Comparison of ENCODE assay signal across 8 cellular contexts in the genomic region with DNA sequence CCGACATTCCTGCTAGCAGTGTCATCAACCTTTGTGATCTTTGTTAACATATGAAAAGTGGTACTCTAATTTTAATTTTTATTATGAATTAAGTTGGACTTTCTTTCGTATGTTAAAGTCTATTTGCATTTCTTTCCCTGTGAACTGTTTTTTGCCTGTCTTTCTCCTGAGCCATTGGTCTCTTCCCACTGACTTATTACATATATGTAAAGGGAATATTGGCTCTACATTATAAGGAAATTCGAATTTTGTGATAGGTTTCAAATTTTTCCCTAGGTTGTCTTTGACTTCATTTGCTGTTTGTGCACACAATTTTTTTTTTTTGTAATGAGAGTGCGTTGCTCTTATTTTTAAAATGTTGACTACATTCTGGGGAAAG. TPM values are rescaled to one million over a fixed set of nuclear protein-coding genes. Genes with fewer than 3 reads are reported as not detected.
DNase-seq lines count a peak whose midpoint lies in the region; ATAC-seq and TF ChIP-seq lines count a peak whose summit lies in the region.

No MANE protein-coding gene starts in this region.

- H3K4me3 Mint-ChIP-seq in MCF 10A (ENCODE audit: unreplicated experiment), result peak overlapping the region; percentile 83

- no peaks in the 10 kb centered on the region for H3K27me3 Mint-ChIP-seq in MCF 10A (ENCODE audit: insufficient read depth, unreplicated experiment)

- H3K4me1 ChIP-seq in heart right ventricle (peaks cover 0 to 30% (median 17%) of the 10 kb centered on the region in 9 donors), mucosa of stomach (ENCODE audit: control insufficient read depth, insufficient read depth, low read length) (no peaks in the 10 kb centered on the region), aorta (ENCODE audit: control insufficient read depth in 1 of 2, insufficient read depth in 2 of 2, low read length in 2 of 2) (no peaks in the 10 kb centered on the region)

- H3K27ac ChIP-seq in heart right ventricle, result peak overlapping the region in 9 of 10 donors; percentile 68 to 93 (median 89)
- no peak overlapping the region for H3K27ac ChIP-seq in aorta (ENCODE audit: low read depth in 1 of 2, low read length in 2 of 2)

- 67 to 74% methylated on average over 4 of the region's 4 CpGs for WGBS in heart right ventricle, 2 donors
- WGBS in aorta, 2 donors, result 43 to 55% methylated on average over 4 of the region's 4 CpGs

- TF ChIP-seq CTCF in heart right ventricle (IDR thresholded peaks at IDR 0.05), result no peak
- TF ChIP-seq CTCF in MCF 10A (IDR thresholded peaks at IDR 0.05; ENCODE audit: unreplicated experiment), result no peak

- H3K9me3 ChIP-seq in heart right ventricle (no peaks in the 10 kb centered on the region), mucosa of stomach (ENCODE audit: control insufficient read depth, low read length) (no peaks in the 10 kb centered on the region), aorta (ENCODE audit: control insufficient read depth, low read length) (no peaks in the 10 kb centered on the region)

- no peaks in the 10 kb centered on the region for H3K9me3 Mint-ChIP-seq in MCF 10A (ENCODE audit: unreplicated experiment)

- H3K27me3 ChIP-seq in heart right ventricle (peaks cover 0 to 20% (median 16%) of the 10 kb centered on the region in 7 donors), mucosa of stomach (ENCODE audit: control insufficient read depth, insufficient read depth, low read length) (peaks cover 22% of the 10 kb centered on the region), aorta (ENCODE audit: control insufficient read depth in 1 of 2, insufficient read depth in 2 of 2, low read length in 1 of 2) (no peaks in the 10 kb centered on the region)

- ATAC-seq in heart right ventricle (no peak), Right ventricle myocardium superior (ENCODE audit: poor library complexity) (no peak), aorta (ENCODE audit: low FRiP score) (no peak)

- peaks cover 31% of the 10 kb centered on the region for H3K36me3 Mint-ChIP-seq in MCF 10A (ENCODE audit: insufficient read depth, unreplicated experiment)

- H3K36me3 ChIP-seq in heart right ventricle (peaks cover 0 to 30% (median 21%) of the 10 kb centered on the region in 9 donors), mucosa of stomach (ENCODE audit: control insufficient read depth, insufficient read depth, low read length) (no peaks in the 10 kb centered on the region), aorta (ENCODE audit: control insufficient read depth in 1 of 2, insufficient read depth in 2 of 2, low read length in 1 of 2) (peaks cover 0 to 5% of the 10 kb centered on the region in 2 donors)

- intact Hi-C loops in heart right ventricle (cut with DNase I), result no loop called here
- intact Hi-C loops in Right ventricle myocardium superior (cut with DNase I), result no loop called here
- intact Hi-C loops in MCF 10A (cut with micrococcal nuclease), result no loop called here
- intact Hi-C loops in aorta (cut with DNase I), result no loop called here

- peak overlapping the region; percentile 79 for H3K27ac Mint-ChIP-seq in MCF 10A (ENCODE audit: low read depth, unreplicated experiment)

- CTCF ChIA-PET in MCF 10A (lab: Yijun Ruan, JAX), result interaction anchor here (0.6 to 0.7 kb wide), 2 partner anchors 185 to 264 kb away, joined by 3 read pairs; no protein-coding TSS in a partner anchor

- DNase-seq in heart right ventricle (no peak), Right ventricle myocardium superior (no peak), MCF 10A (ENCODE audit: unreplicated experiment) (no peak), aorta (no peak), RPMI8226 (no peak), 8988T (no peak), D341Med (ENCODE audit: low spot score) (no peak)

- H3K4me3 ChIP-seq in heart right ventricle (peak overlapping the region; percentile 67 to 99 (median 88)), mucosa of stomach (ENCODE audit: low read length) (no peak overlapping the region), aorta (ENCODE audit: low read length in 2 of 2) (peak overlapping the region; percentile 21 to 83)

- POLR2A ChIA-PET in MCF 10A (lab: Yijun Ruan, JAX), result no interaction called here

- peaks cover 6% of the 10 kb centered on the region for H3K4me1 Mint-ChIP-seq in MCF 10A (ENCODE audit: insufficient read depth, unreplicated experiment)

- H3K9ac ChIP-seq in mucosa of stomach (ENCODE audit: low read length), result peak overlapping the region; percentile 78

- BruUV-seq in MCF 10A (replicated peaks; lab: Mats Ljungman, UMichigan), result no TSS peak

RNA-seq across cellular contexts. Expression of a gene that starts 0.4 kb away (rescaled TPM):
- 10 to 100 TPM; 27.8 to 37.6 (median 30.4) TPM for total RNA-seq in heart right ventricle
- polyA plus RNA-seq in heart right ventricle, result 10 to 100 TPM; 29.4 to 76.6 TPM
- total RNA-seq in Right ventricle myocardium superior, result 34.2 TPM
- 68.6 and 72.4 TPM in 2 replicates for total RNA-seq in MCF 10A (2022)
- total RNA-seq in aorta, result 10 to 100 TPM; 47.5 to 65.2 TPM
- polyA plus RNA-seq in aorta, result 10 to 100 TPM; 31.1 to 86.9 TPM

RNA-seq across cellular contexts. Expression of a gene that starts 47.1 kb away (rescaled TPM):
- total RNA-seq in heart right ventricle, result 10 to 100 TPM; 16.6 to 29.2 (median 19.4) TPM
- polyA plus RNA-seq in heart right ventricle, result 100 to 1,000 TPM in 1 of 2 donors, 10 to 100 TPM in 1; 26.8 to 105 TPM
- 24.2 TPM for total RNA-seq in Right ventricle myocardium superior
- 56.6 and 63.5 TPM in 2 replicates for total RNA-seq in MCF 10A (2022)
- total RNA-seq in aorta, result 10 to 100 TPM; 40.5 to 62.2 TPM
- polyA plus RNA-seq in aorta, result 100 to 1,000 TPM in 1 of 2 donors, 10 to 100 TPM in 1; 56.3 to 110 TPM

RNA-seq across cellular contexts. Expression of a gene that starts 55.2 kb away (rescaled TPM):
- not detected for total RNA-seq in heart right ventricle
- polyA plus RNA-seq in heart right ventricle, result not detected
- not detected for total RNA-seq in Right ventricle myocardium superior
- not detected in 2 replicates for total RNA-seq in MCF 10A (2022)
- not detected for total RNA-seq in aorta
- polyA plus RNA-seq in aorta, result not detected

Comparison
In these comparisons a context has a peak if more than half of its experiments do, and no peak if none do; other contexts are left out.
1. H3K27ac ChIP-seq: peak in heart right ventricle (9 of 10); none in aorta (0 of 2).